In the genomic region with DNA sequence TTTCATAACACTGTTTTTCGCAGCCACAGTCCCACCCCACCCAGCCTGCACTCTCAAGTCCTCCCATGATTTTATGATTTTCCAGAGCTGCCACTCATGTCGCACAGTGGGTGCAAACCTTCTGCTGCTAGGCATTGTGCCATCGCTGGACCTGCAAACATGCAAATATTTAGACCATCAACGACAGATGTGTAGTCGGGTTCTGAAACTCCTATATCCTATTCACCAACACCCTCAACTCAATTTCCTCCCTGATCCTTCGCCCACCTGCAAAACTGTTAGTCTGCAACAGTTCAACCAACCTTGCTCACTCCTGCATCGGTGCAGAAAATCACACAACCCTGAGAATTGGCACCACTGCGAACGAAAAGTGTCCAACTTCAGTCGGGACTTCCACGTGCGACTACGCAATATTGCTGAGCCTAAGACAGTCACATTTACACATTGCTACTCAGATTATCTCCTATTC, we compare ENCODE assay signal across 9 cellular contexts. TPM values are rescaled to one million over a fixed set of nuclear protein-coding genes. Genes with fewer than 3 reads are reported as not detected.
DNase-seq lines count a peak whose midpoint lies in the region; ATAC-seq and TF ChIP-seq lines count a peak whose summit lies in the region.
"Had no signal": no experiment of that assay in that cellular context is flagged by ENCODE, and none has a peak within 500 bp of the region (broad histone marks: within the 10 kb centered on the region; RNA-seq: fewer than 3 reads in every experiment).

No MANE protein-coding gene starts in this region.

- ATAC-seq in activated T-cell treated with anti-CD3 and anti-CD28 coated beads, Interleukin-2, amount 50 U/mL, for 72 hours (replicated peaks in 1 of 2): peak in 1 of 2 donors; percentile 1

- H3K79me2 ChIP-seq in parathyroid adenoma: peaks cover 30% of the 10 kb centered on the region

- H3K27ac ChIP-seq in HUES6 (ENCODE audit: low read depth, low read length) (0 out of 2 replicates have a peak overlapping the region, but pooled peaks have one; percentile 83), parathyroid adenoma (peak overlapping the region; percentile 74)

- H3K4me3 Mint-ChIP-seq in activated T-cell treated with anti-CD3 and anti-CD28 coated beads, Interleukin-2, amount 50 U/mL, for 72 hours: peak overlapping the region; percentile 94 to 95

- peaks cover 1 to 4% of the 10 kb centered on the region in 2 donors for H3K36me3 Mint-ChIP-seq in activated T-cell treated with anti-CD3 and anti-CD28 coated beads, Interleukin-2, amount 50 U/mL, for 72 hours (ENCODE audit: insufficient read depth in 2 of 2)

- H3K27me3 Mint-ChIP-seq in activated T-cell treated with anti-CD3 and anti-CD28 coated beads, Interleukin-2, amount 50 U/mL, for 72 hours (ENCODE audit: low read depth): no peaks in the 10 kb centered on the region

- peak overlapping the region; percentile 94 for H3K27ac Mint-ChIP-seq in activated T-cell treated with anti-CD3 and anti-CD28 coated beads, Interleukin-2, amount 50 U/mL, for 72 hours

- H3K36me3 ChIP-seq in HUES6 (ENCODE audit: control insufficient read depth, insufficient read depth, low read length) (no peaks in the 10 kb centered on the region), parathyroid adenoma (ENCODE audit: control insufficient read depth, insufficient read depth, low read length) (no peaks in the 10 kb centered on the region)

- no peaks in the 10 kb centered on the region for H3K27me3 ChIP-seq in HUES6 (ENCODE audit: control insufficient read depth, insufficient read depth, low read length)
- no peaks in the 10 kb centered on the region for H3K27me3 ChIP-seq in parathyroid adenoma (ENCODE audit: control insufficient read depth, insufficient read depth, low read length)

- H3K4me1 Mint-ChIP-seq in activated T-cell treated with anti-CD3 and anti-CD28 coated beads, Interleukin-2, amount 50 U/mL, for 72 hours (ENCODE audit: low read depth): peaks cover 35% of the 10 kb centered on the region

- H2AFZ ChIP-seq in parathyroid adenoma: peak overlapping the region; percentile 88

- no peaks in the 10 kb centered on the region for H3K9me3 Mint-ChIP-seq in activated T-cell treated with anti-CD3 and anti-CD28 coated beads, Interleukin-2, amount 50 U/mL, for 72 hours

- H3K9me3 ChIP-seq in HUES6 (ENCODE audit: control insufficient read depth, insufficient read depth, low read depth, low read length): no peaks in the 10 kb centered on the region
- H3K9me3 ChIP-seq in parathyroid adenoma (ENCODE audit: control insufficient read depth, low read length): no peaks in the 10 kb centered on the region

- DNase-seq in DMS 273 (lab: John Stamatoyannopoulos, UW; ENCODE audit: unreplicated experiment): peak; percentile 47
- no peak for DNase-seq in DMS 273 treated with DMSO at 0.1 percent for 48 hours (lab: John Stamatoyannopoulos, UW)
- no peak for DNase-seq in activated T-cell treated with anti-CD3 and anti-CD28 coated beads, Interleukin-2, amount 50 U/mL, for 72 hours
- peak; percentile 20 for DNase-seq in germinal center (ENCODE audit: low spot score)
- no peak for DNase-seq in NK-92 (lab: John Stamatoyannopoulos, UW; ENCODE audit: unreplicated experiment)
- no peak for DNase-seq in GM19240 (ENCODE audit: insufficient read length, low spot score)

- peak overlapping the region; percentile 87 for H3K4me3 ChIP-seq in HUES6 (ENCODE audit: low read depth, low read length)
- peak overlapping the region; percentile 65 for H3K4me3 ChIP-seq in parathyroid adenoma (ENCODE audit: low read depth, low read length)

- H3K4me2 ChIP-seq in parathyroid adenoma (ENCODE audit: low read length): peak overlapping the region; percentile 68

- H3K9ac ChIP-seq in HUES6 (ENCODE audit: low read length) (peak overlapping the region; percentile 87), parathyroid adenoma (no peak overlapping the region)

- no peak for TF ChIP-seq CTCF in parathyroid adenoma (IDR thresholded peaks at IDR 0.05)

- H3K4me1 ChIP-seq in HUES6 (ENCODE audit: control insufficient read depth, insufficient read depth, low read length): peaks cover 32% of the 10 kb centered on the region
- H3K4me1 ChIP-seq in parathyroid adenoma: peaks cover 2% of the 10 kb centered on the region

RNA-seq across cellular contexts. Expression of a gene that starts 0.9 kb away (rescaled TPM):
- total RNA-seq in activated T-cell treated with anti-CD3 and anti-CD28 coated beads, Interleukin-2, amount 50 U/mL, for 72 hours: 10 to 100 TPM; 14.3 to 15.8 TPM

RNA-seq across cellular contexts. Expression of a gene that starts 24.7 kb away (rescaled TPM):
- not detected for total RNA-seq in activated T-cell treated with anti-CD3 and anti-CD28 coated beads, Interleukin-2, amount 50 U/mL, for 72 hours
- total RNA-seq: activated CD8-positive, alpha-beta memory T cell treated with anti-CD3 and anti-CD28 coated beads for 36 hours had no signal

Comparison
In these comparisons a context has a peak if more than half of its experiments do, and no peak if none do; other contexts are left out.
1. DNase-seq: peak in DMS 273 (single experiment) and germinal center (single experiment); none in DMS 273 treated with DMSO at 0.1 percent for 48 hours (single experiment), activated T-cell treated with anti-CD3 and anti-CD28 coated beads, Interleukin-2, amount 50 U/mL, for 72 hours (0 of 2), NK-92 (single experiment) and GM19240 (single experiment).